Comparison of ENCODE assay signal across 17 cellular contexts in genomic region chr13:82447452-82448030, GRCh38.
DNase-seq lines count a peak whose midpoint lies in the region; ATAC-seq, FAIRE-seq and TF ChIP-seq lines count a peak whose summit lies in the region.
"Had no signal": no experiment of that assay in that cellular context is flagged by ENCODE, and none has a peak within 500 bp of the region (broad histone marks: within the 10 kb centered on the region; RNA-seq: fewer than 3 reads in every experiment).

No MANE protein-coding gene starts in this region.

- no peaks in the 10 kb centered on the region for H3K9me3 ChIP-seq in A549
- no peaks in the 10 kb centered on the region for H3K9me3 ChIP-seq in neural cell (ENCODE audit: low read length)
- no peaks in the 10 kb centered on the region for H3K9me3 ChIP-seq in vagina
- H3K9me3 ChIP-seq: HAP-1 had no signal

- H3F3A ChIP-seq in neural cell (ENCODE audit: insufficient read depth, low read length, poor library complexity, severe bottlenecking), result peaks cover 5% of the 10 kb centered on the region

- H3K9me2 ChIP-seq in neural cell (ENCODE audit: insufficient read depth, low read length), result no peaks in the 10 kb centered on the region

- POLR2A ChIA-PET in A549 (lab: Yijun Ruan, JAX), result no interaction called here

- CTCF ChIA-PET in A549 (lab: Yijun Ruan, JAX), result no interaction called here

- H3K27me3 ChIP-seq in neural cell (ENCODE audit: insufficient read depth, low read depth, low read length) (no peaks in the 10 kb centered on the region), vagina (no peaks in the 10 kb centered on the region)

- peak overlapping the region; percentile 6 for H3K9ac ChIP-seq in neural cell (ENCODE audit: low read length)

- H3K4me2 ChIP-seq in A549 (no peak overlapping the region), neural cell (ENCODE audit: low read length) (peak overlapping the region; percentile 29)
- H3K4me2 ChIP-seq: GM23338 had no signal

- no peaks in the 10 kb centered on the region for H3K36me3 ChIP-seq in neural cell (ENCODE audit: insufficient read depth, low read length)
- H3K36me3 ChIP-seq in vagina, result no peaks in the 10 kb centered on the region
- H3K36me3 ChIP-seq: HAP-1 had no signal

- DNase-seq in A549 (ENCODE audit: low read depth in 1 of 2, low spot score in 1 of 2) (no peak), H54 (ENCODE audit: insufficient read length, low spot score) (no peak), vagina (ENCODE audit: extremely low spot score in 2 of 2) (no peak), left cardiac atrium (no peak)
- DNase-seq: 8988T; C1 segment of cervical spinal cord; CD4-positive, alpha-beta memory T cell; COR-L47; DMS153; DND-41; HFFc6 had no signal

- ATAC-seq in A549, result no peak
- ATAC-seq in left cardiac atrium, result no peak
- ATAC-seq in HG03460 (IDR thresholded peaks at IDR 0.05; ENCODE audit: unreplicated experiment), result no peak
- ATAC-seq: GM23338 had no signal

- 4% methylated on average over 1 of the region's 1 CpG for WGBS in A549 (ENCODE audit: missing lambda C conversion rate)

- TF ChIP-seq POLR2A in A549 (IDR thresholded peaks at IDR 0.05; ENCODE audit: low read length) (no peak), H54 (IDR thresholded peaks at IDR 0.05; ENCODE audit: low read depth, low read length) (no peak), vagina (IDR thresholded peaks at IDR 0.05) (no peak)

- no peaks in the 10 kb centered on the region for H4K20me1 ChIP-seq in neural cell (ENCODE audit: insufficient read depth)

- H3K27ac ChIP-seq in A549, result no peak overlapping the region
- peak overlapping the region; percentile 90 for H3K27ac ChIP-seq in neural cell (ENCODE audit: low read length)
- H3K27ac ChIP-seq in vagina, result no peak overlapping the region

- H2AFZ ChIP-seq in neural cell (ENCODE audit: low read depth, low read length), result no peak overlapping the region
- H2AFZ ChIP-seq: GM23338 had no signal

- intact Hi-C loops in vagina (cut with DNase I) (no loop called here), left cardiac atrium (cut with DNase I) (no loop called here)

- H3K4me1 ChIP-seq in A549 (no peaks in the 10 kb centered on the region), vagina (no peaks in the 10 kb centered on the region)
- H3K4me1 ChIP-seq: HAP-1 had no signal

- no peak overlapping the region for H3K4me3 ChIP-seq in A549
- H3K4me3 ChIP-seq in neural cell (ENCODE audit: low read length), result no peak overlapping the region
- H3K4me3 ChIP-seq in vagina, result no peak overlapping the region
- H3K4me3 ChIP-seq: GM23338, HAP-1 had no signal

- FAIRE-seq in A549 (lab: Jason Lieb, UNC) (no peak), H54 (lab: Jason Lieb, UNC) (peak; percentile 30)
- FAIRE-seq: G401.6, GM12892 had no signal

- TF ChIP-seq RAD21 in A549 (conservative IDR thresholded peaks at IDR 0.05 in 1 of 2, IDR thresholded peaks at IDR 0.05 in 1 of 2), result no peak
- peak; percentile 41 for TF ChIP-seq RAD21 in neural cell (conservative IDR thresholded peaks at IDR 0.05)

- no peak for TF ChIP-seq CTCF in A549 (IDR thresholded peaks at IDR 0.05)
- no peak for TF ChIP-seq CTCF in neural cell (IDR thresholded peaks at IDR 0.05; ENCODE audit: poor library complexity, severe bottlenecking)
- no peak for TF ChIP-seq CTCF in vagina (IDR thresholded peaks at IDR 0.05)

- TF ChIP-seq EP300 in A549 (IDR thresholded peaks at IDR 0.05) (no peak), neural cell (conservative IDR thresholded peaks at IDR 0.05; ENCODE audit: poor library complexity, severe bottlenecking) (peak; percentile 99)

- H3K79me2 ChIP-seq in neural cell (replicated peaks; ENCODE audit: insufficient read depth, low read length), result no peaks in the 10 kb centered on the region

TF ChIP-seq in A549, 52 proteins besides CTCF, POLR2A, EP300 and RAD21:
- TF ChIP-seq MAFK (IDR thresholded peaks at IDR 0.05; ENCODE audit: partially characterized antibody) (peak; percentile 56), HOXA7 (CRISPR knock-in tag; IDR thresholded peaks at IDR 0.05) (no peak)

TF ChIP-seq in neural cell, 6 proteins besides CTCF, POLR2A, EP300 and RAD21:
- TF ChIP-seq EZH2 (IDR thresholded peaks at IDR 0.05; ENCODE audit: borderline replicate concordance, insufficient read depth, low read length, poor library complexity, severe bottlenecking), result no peak
- no peak for TF ChIP-seq MXI1 (conservative IDR thresholded peaks at IDR 0.05; ENCODE audit: poor library complexity, severe bottlenecking)
- TF ChIP-seq POLR2AphosphoS5 (IDR thresholded peaks at IDR 0.05), result peak; percentile 64
- TF ChIP-seq, protein P1, sequence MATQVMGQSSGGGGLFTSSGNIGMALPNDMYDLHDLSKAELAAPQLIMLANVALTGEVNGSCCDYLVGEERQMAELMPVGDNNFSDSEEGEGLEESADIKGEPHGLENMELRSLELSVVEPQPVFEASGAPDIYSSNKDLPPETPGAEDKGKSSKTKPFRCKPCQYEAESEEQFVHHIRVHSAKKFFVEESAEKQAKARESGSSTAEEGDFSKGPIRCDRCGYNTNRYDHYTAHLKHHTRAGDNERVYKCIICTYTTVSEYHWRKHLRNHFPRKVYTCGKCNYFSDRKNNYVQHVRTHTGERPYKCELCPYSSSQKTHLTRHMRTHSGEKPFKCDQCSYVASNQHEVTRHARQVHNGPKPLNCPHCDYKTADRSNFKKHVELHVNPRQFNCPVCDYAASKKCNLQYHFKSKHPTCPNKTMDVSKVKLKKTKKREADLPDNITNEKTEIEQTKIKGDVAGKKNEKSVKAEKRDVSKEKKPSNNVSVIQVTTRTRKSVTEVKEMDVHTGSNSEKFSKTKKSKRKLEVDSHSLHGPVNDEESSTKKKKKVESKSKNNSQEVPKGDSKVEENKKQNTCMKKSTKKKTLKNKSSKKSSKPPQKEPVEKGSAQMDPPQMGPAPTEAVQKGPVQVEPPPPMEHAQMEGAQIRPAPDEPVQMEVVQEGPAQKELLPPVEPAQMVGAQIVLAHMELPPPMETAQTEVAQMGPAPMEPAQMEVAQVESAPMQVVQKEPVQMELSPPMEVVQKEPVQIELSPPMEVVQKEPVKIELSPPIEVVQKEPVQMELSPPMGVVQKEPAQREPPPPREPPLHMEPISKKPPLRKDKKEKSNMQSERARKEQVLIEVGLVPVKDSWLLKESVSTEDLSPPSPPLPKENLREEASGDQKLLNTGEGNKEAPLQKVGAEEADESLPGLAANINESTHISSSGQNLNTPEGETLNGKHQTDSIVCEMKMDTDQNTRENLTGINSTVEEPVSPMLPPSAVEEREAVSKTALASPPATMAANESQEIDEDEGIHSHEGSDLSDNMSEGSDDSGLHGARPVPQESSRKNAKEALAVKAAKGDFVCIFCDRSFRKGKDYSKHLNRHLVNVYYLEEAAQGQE (IDR thresholded peaks at IDR 0.05; ENCODE audit: borderline replicate concordance), result peak; percentile 64
